Comparison of ENCODE assay signal across 10 cellular contexts in genomic region chr15:63514533-63514943, GRCh38. TPM values are rescaled to one million over a fixed set of nuclear protein-coding genes. Genes with fewer than 3 reads are reported as not detected.
DNase-seq lines count a peak whose midpoint lies in the region; ATAC-seq, FAIRE-seq and TF ChIP-seq lines count a peak whose summit lies in the region.
"Had no signal": no experiment of that assay in that cellular context is flagged by ENCODE, and none has a peak within 500 bp of the region (broad histone marks: within the 10 kb centered on the region; RNA-seq: fewer than 3 reads in every experiment).

No MANE protein-coding gene starts in this region.

- H3K4me3 Mint-ChIP-seq in HFFc6 (no peak overlapping the region), T-cell (peak overlapping the region; percentile 43 to 68 (median 61))
- no peak overlapping the region for H3K4me3 Mint-ChIP-seq in activated T-helper 1 cell treated with anti-CD3 and anti-CD28 coated beads, Interleukin-12 subunit alpha, Interleukin-12 subunit beta, Interleukin-2, Interleukin-4 antibody, amounts not matched to agents 30 ng/mL and 10 ng/mL and 1 ng/mL, durations not matched to agents 14 hours and 24 hours and 36 hours

- no peaks in the 10 kb centered on the region for H3K9me3 Mint-ChIP-seq in HFFc6
- H3K9me3 Mint-ChIP-seq in T-cell: no peaks in the 10 kb centered on the region
- no peaks in the 10 kb centered on the region for H3K9me3 Mint-ChIP-seq in activated T-helper 1 cell treated with anti-CD3 and anti-CD28 coated beads, Interleukin-12 subunit alpha, Interleukin-12 subunit beta, Interleukin-2, Interleukin-4 antibody, amounts not matched to agents 30 ng/mL and 10 ng/mL and 1 ng/mL, durations not matched to agents 14 hours and 24 hours and 36 hours
- H3K9me3 Mint-ChIP-seq: H9 had no signal

- POLR2A ChIA-PET in T-cell (lab: Charles Lee): interaction anchor here (0.6 to 0.8 kb wide), 4 partner anchors 35 to 78 kb away, joined by 3 to 8 read pairs (median 4); no protein-coding TSS in a partner anchor

- peak; percentile 68 for DNase-seq in AG09309 (ENCODE audit: low read depth)
- DNase-seq in HFFc6: peak; percentile 47
- DNase-seq in T-cell: no peak
- no peak for DNase-seq in NCI-H748 (lab: John Stamatoyannopoulos, UW; ENCODE audit: unreplicated experiment)
- no peak for DNase-seq in retina
- DNase-seq in activated T-helper 1 cell treated with anti-CD3 and anti-CD28 coated beads, Interleukin-12 subunit alpha, Interleukin-12 subunit beta, Interleukin-2, Interleukin-4 antibody, amounts not matched to agents 30 ng/mL and 10 ng/mL and 1 ng/mL, durations not matched to agents 14 hours and 24 hours and 36 hours (ENCODE audit: low spot score): no peak
- DNase-seq in SW 1271 (lab: John Stamatoyannopoulos, UW): no peak
- DNase-seq: H9, NCI-H1436 had no signal

- CTCF ChIA-PET in T-cell (lab: Charles Lee): interaction anchor here in 1 of 2 donors (0.7 to 1.1 kb wide), 3 partner anchors 35 to 85 kb away, joined by 3 to 7 read pairs (median 5); no protein-coding TSS in a partner anchor

- no peaks in the 10 kb centered on the region for H3K27me3 Mint-ChIP-seq in HFFc6 (ENCODE audit: insufficient read depth)
- no peaks in the 10 kb centered on the region for H3K27me3 Mint-ChIP-seq in T-cell
- H3K27me3 Mint-ChIP-seq in activated T-helper 1 cell treated with anti-CD3 and anti-CD28 coated beads, Interleukin-12 subunit alpha, Interleukin-12 subunit beta, Interleukin-2, Interleukin-4 antibody, amounts not matched to agents 30 ng/mL and 10 ng/mL and 1 ng/mL, durations not matched to agents 14 hours and 24 hours and 36 hours (ENCODE audit: insufficient read depth): no peaks in the 10 kb centered on the region

- ATAC-seq in T-cell (replicated peaks in 1 of 4): no peak

- no peaks in the 10 kb centered on the region for H3K36me3 Mint-ChIP-seq in HFFc6 (ENCODE audit: low read depth)
- H3K36me3 Mint-ChIP-seq in T-cell: no peaks in the 10 kb centered on the region
- H3K36me3 Mint-ChIP-seq in activated T-helper 1 cell treated with anti-CD3 and anti-CD28 coated beads, Interleukin-12 subunit alpha, Interleukin-12 subunit beta, Interleukin-2, Interleukin-4 antibody, amounts not matched to agents 30 ng/mL and 10 ng/mL and 1 ng/mL, durations not matched to agents 14 hours and 24 hours and 36 hours (ENCODE audit: low read depth): peaks cover 7% of the 10 kb centered on the region

- intact Hi-C loops in activated T-helper 1 cell treated with anti-CD3 and anti-CD28 coated beads, Interleukin-12 subunit alpha, Interleukin-12 subunit beta, Interleukin-2, Interleukin-4 antibody, amounts not matched to agents 30 ng/mL and 10 ng/mL and 1 ng/mL, durations not matched to agents 14 hours and 24 hours and 36 hours (cut with micrococcal nuclease): no loop called here

- peaks cover 88% of the 10 kb centered on the region for H3K4me1 Mint-ChIP-seq in HFFc6 (ENCODE audit: low read depth)
- H3K4me1 Mint-ChIP-seq in T-cell: peaks cover 94 to 97% (median 94%) of the 10 kb centered on the region in 3 donors
- peaks cover 68% of the 10 kb centered on the region for H3K4me1 Mint-ChIP-seq in activated T-helper 1 cell treated with anti-CD3 and anti-CD28 coated beads, Interleukin-12 subunit alpha, Interleukin-12 subunit beta, Interleukin-2, Interleukin-4 antibody, amounts not matched to agents 30 ng/mL and 10 ng/mL and 1 ng/mL, durations not matched to agents 14 hours and 24 hours and 36 hours (ENCODE audit: low read depth)

- TF ChIP-seq CTCF in AG09309 (IDR thresholded peaks at IDR 0.05; ENCODE audit: control insufficient read depth, insufficient read depth, low read depth, low read length, missing control alignments) (no peak), HFFc6 (IDR thresholded peaks at IDR 0.05) (no peak)

- FAIRE-seq in islet of Langerhans (lab: Jason Lieb, UNC): peak; percentile 9

- peak overlapping the region; percentile 36 for H3K27ac Mint-ChIP-seq in HFFc6
- peak overlapping the region; percentile 66 to 88 for H3K27ac Mint-ChIP-seq in T-cell
- no peak overlapping the region for H3K27ac Mint-ChIP-seq in activated T-helper 1 cell treated with anti-CD3 and anti-CD28 coated beads, Interleukin-12 subunit alpha, Interleukin-12 subunit beta, Interleukin-2, Interleukin-4 antibody, amounts not matched to agents 30 ng/mL and 10 ng/mL and 1 ng/mL, durations not matched to agents 14 hours and 24 hours and 36 hours

- no peak overlapping the region for H3K4me3 ChIP-seq in AG09309 (ENCODE audit: control insufficient read depth, low read depth, low read length)

RNA-seq across cellular contexts. Expression of gene USP3, which starts 10.1 kb away (rescaled TPM):
- total RNA-seq in HFFc6 (2021; fragmentation: NEBNext Ultra II Directional; extraction: Animal tissue kit (Norgen Biotek cat#: 25700)): 10 to 100 TPM; 16.8 to 26.2 (median 23.1) TPM
- total RNA-seq in T-cell: 100 to 1,000 TPM; 123 to 265 (median 130) TPM
- total RNA-seq in activated T-helper 1 cell treated with anti-CD3 and anti-CD28 coated beads, Interleukin-12 subunit alpha, Interleukin-12 subunit beta, Interleukin-2, Interleukin-4 antibody, amounts not matched to agents 30 ng/mL and 10 ng/mL and 1 ng/mL, durations not matched to agents 14 hours and 24 hours and 36 hours: 46.9 and 58.9 TPM in 2 replicates

Comparison
In these comparisons a context has a peak if more than half of its experiments do, and no peak if none do; other contexts are left out.
1. DNase-seq: peak in AG09309 (single experiment) and HFFc6 (single experiment); none in T-cell (0 of 34), NCI-H748 (single experiment), retina (single experiment), activated T-helper 1 cell treated with anti-CD3 and anti-CD28 coated beads, Interleukin-12 subunit alpha, Interleukin-12 subunit beta, Interleukin-2, Interleukin-4 antibody, amounts not matched to agents 30 ng/mL and 10 ng/mL and 1 ng/mL, durations not matched to agents 14 hours and 24 hours and 36 hours (single experiment) and SW 1271 (0 of 2).
2. H3K4me3 Mint-ChIP-seq: peak in T-cell (3 of 3); none in HFFc6 (single experiment) and activated T-helper 1 cell treated with anti-CD3 and anti-CD28 coated beads, Interleukin-12 subunit alpha, Interleukin-12 subunit beta, Interleukin-2, Interleukin-4 antibody, amounts not matched to agents 30 ng/mL and 10 ng/mL and 1 ng/mL, durations not matched to agents 14 hours and 24 hours and 36 hours (single experiment).